Comparison of ENCODE assay signal across 31 cellular contexts in genomic region chr16:17015702-17016101, GRCh38.
"Had no signal": no experiment of that assay in that cellular context is flagged by ENCODE, and none has a peak within 500 bp of the region (broad histone marks: within the 10 kb centered on the region; RNA-seq: fewer than 3 reads in every experiment).

No MANE protein-coding gene starts in this region.

- ATAC-seq: activated CD4-positive, CD25-positive, alpha-beta regulatory T cell treated with anti-CD3 and anti-CD28 coated beads, Interleukin-2, amount 50 U/mL, for 24 hours; activated CD8-positive, alpha-beta T cell treated with anti-CD3 and anti-CD28 coated beads for 36 hours; activated naive CD8-positive, alpha-beta T cell treated with anti-CD3 and anti-CD28 coated beads, Interleukin-2, amount 50 U/mL, for 24 hours; body of pancreas; esophagus mucosa; gastroesophageal sphincter; heart right ventricle had no signal

- H3K36me3 ChIP-seq: adrenal gland, breast epithelium, cardiac muscle cell, gastroesophageal sphincter, heart right ventricle had no signal

- DNase-seq: activated B cell treated with CpG ODN at 0.5 μM for 24 hours; activated CD4-positive, alpha-beta T cell treated with anti-CD3 and anti-CD28 coated beads for 48 hours; activated CD4-positive, alpha-beta T cell treated with anti-CD3 and anti-CD28 coated beads, Interleukin-2, amount 50 U/mL, for 1 hour; activated CD4-positive, alpha-beta T cell treated with anti-CD3 and anti-CD28 coated beads, Interleukin-2, amount 50 U/mL, for 48 hours; activated CD8-positive, alpha-beta memory T cell treated with anti-CD3 and anti-CD28 coated beads for 24 hours; activated CD8-positive, alpha-beta T cell treated with anti-CD3 and anti-CD28 coated beads for 36 hours; activated effector memory CD4-positive, alpha-beta T cell treated with anti-CD3 and anti-CD28 coated beads, Interleukin-2, amount 50 U/mL, for 16 hours; activated naive CD4-positive, alpha-beta T cell treated with anti-CD3 and anti-CD28 coated beads for 36 hours; activated naive CD8-positive, alpha-beta T cell treated with anti-CD3 and anti-CD28 coated beads for 36 hours; activated naive CD8-positive, alpha-beta T cell treated with anti-CD3 and anti-CD28 coated beads, Interleukin-2, amount 50 U/mL, for 24 hours; activated T-cell treated with anti-CD3 and anti-CD28 coated beads, Interleukin-2, amount 50 U/mL, for 1 hour; activated T-cell treated with anti-CD3 and anti-CD28 coated beads, Interleukin-2, amount 50 U/mL, for 48 hours; adrenal gland; amygdala; aorta; body of pancreas; central memory CD4-positive, alpha-beta T cell; cerebellar nuclear complex; dorsolateral prefrontal cortex; effector memory CD4-positive, alpha-beta T cell; endodermal cell; foreskin fibroblast; heart right ventricle; T-helper 2 cell had no signal

- H3K27me3 ChIP-seq: adrenal gland, body of pancreas, breast epithelium, cardiac muscle cell, dorsolateral prefrontal cortex had no signal

- H3K9me3 ChIP-seq: adrenal gland, body of pancreas had no signal

- H3K4me3 ChIP-seq: adrenal gland, body of pancreas, breast epithelium, cardiac muscle cell, coronary artery, dorsolateral prefrontal cortex, gastroesophageal sphincter, heart right ventricle had no signal

- H3K27ac ChIP-seq: adrenal gland, body of pancreas, breast epithelium, cardiac muscle cell, coronary artery, dorsolateral prefrontal cortex, gastroesophageal sphincter, heart right ventricle, VCaP had no signal

- H3K4me1 ChIP-seq: adrenal gland, body of pancreas, breast epithelium, gastroesophageal sphincter had no signal
